In genomic region chr2:207167129-207167923, GRCh38 we compare ENCODE assay signal across 8 cellular contexts. TPM values are rescaled to one million over a fixed set of nuclear protein-coding genes. Genes with fewer than 3 reads are reported as not detected.
DNase-seq lines count a peak whose midpoint lies in the region; ATAC-seq and TF ChIP-seq lines count a peak whose summit lies in the region.

No MANE protein-coding gene starts in this region.

- peak overlapping the region; percentile 84 for H2AFZ ChIP-seq in Loucy (ENCODE audit: low read length)

- no peaks in the 10 kb centered on the region for H3K9me3 ChIP-seq in Loucy (ENCODE audit: insufficient read depth, low read depth, low read length)
- H3K9me3 ChIP-seq in ascending aorta = no peaks in the 10 kb centered on the region
- no peaks in the 10 kb centered on the region for H3K9me3 ChIP-seq in stomach smooth muscle (ENCODE audit: control insufficient read depth in 2 of 2, low read length in 2 of 2)

- ATAC-seq in GM18511 (IDR thresholded peaks at IDR 0.05; ENCODE audit: unreplicated experiment) = no peak
- ATAC-seq in HG03045 (IDR thresholded peaks at IDR 0.05; ENCODE audit: unreplicated experiment) = no peak

- H3K79me2 ChIP-seq in Loucy (ENCODE audit: insufficient read depth, low read length) = peaks cover 8% of the 10 kb centered on the region; the same call in 1 of the 2 replicates

- H3K27ac ChIP-seq in ascending aorta (peak overlapping the region; percentile 100), stomach smooth muscle (ENCODE audit: low read length) (peak overlapping the region; percentile 100)

- H3K27me3 ChIP-seq in Loucy (ENCODE audit: insufficient read depth, low read length, poor library complexity, severe bottlenecking) (no peaks in the 10 kb centered on the region), ascending aorta (no peaks in the 10 kb centered on the region), kidney epithelial cell (ENCODE audit: control insufficient read depth, insufficient read depth, low read length) (no peaks in the 10 kb centered on the region), stomach smooth muscle (ENCODE audit: control insufficient read depth in 1 of 2, insufficient read depth in 2 of 2, low read length in 2 of 2) (no peaks in the 10 kb centered on the region)

- POLR2A ChIA-PET in AG04449 (lab: Yijun Ruan, JAX) = interaction anchor here (0.7 to 8.6 kb wide), 12 partner anchors 14 to 346 kb away, joined by 3 to 207 read pairs (median 4); no protein-coding TSS in a partner anchor

- CTCF ChIA-PET in AG04449 (lab: Yijun Ruan, JAX) = interaction anchor here (0.6 to 7.3 kb wide), 4 partner anchors 24 to 305 kb away, joined by 3 to 56 read pairs (median 4); no protein-coding TSS in a partner anchor

- DNase-seq in AG04449 (ENCODE audit: low read depth, low spot score) (peak; percentile 58), GM13976 (ENCODE audit: low spot score) (peak; percentile 30), ascending aorta (ENCODE audit: low spot score in 2 of 2) (peak; percentile 14 to 73), kidney epithelial cell (ENCODE audit: low read depth) (no peak)

- peak overlapping the region; percentile 97 for H3K9ac ChIP-seq in Loucy (ENCODE audit: low read depth, low read length, poor library complexity, severe bottlenecking)
- peak overlapping the region; percentile 93 to 94 for H3K9ac ChIP-seq in stomach smooth muscle (ENCODE audit: low read length in 2 of 2)

- TF ChIP-seq CTCF in AG04449 (IDR thresholded peaks at IDR 0.05; ENCODE audit: insufficient read depth, low read length, missing control alignments) (no peak), GM13976 (IDR thresholded peaks at IDR 0.05; ENCODE audit: borderline replicate concordance, control extremely low read depth, extremely low read depth, insufficient read depth, missing control alignments) (no peak), Loucy (conservative IDR thresholded peaks at IDR 0.05; ENCODE audit: low read length) (no peak), ascending aorta (IDR thresholded peaks at IDR 0.05) (no peak), kidney epithelial cell (IDR thresholded peaks at IDR 0.05; ENCODE audit: insufficient read depth, low read length, poor library complexity, severe bottlenecking) (no peak)

- intact Hi-C loops in ascending aorta (cut with DNase I) = loop anchor here (2.0 to 5.0 kb wide), 5 partner anchors 71 to 545 kb away; partner anchors contain the start of gene CCNYL1

- peak overlapping the region; percentile 95 for H3K4me2 ChIP-seq in Loucy (ENCODE audit: low read depth, low read length, poor library complexity, severe bottlenecking)

- peak overlapping the region; percentile 68 for H3K4me3 ChIP-seq in AG04449 (ENCODE audit: low read depth, low read length)
- peak overlapping the region; percentile 92 for H3K4me3 ChIP-seq in Loucy (ENCODE audit: low read length, poor library complexity, severe bottlenecking)
- peak overlapping the region; percentile 79 to 95 for H3K4me3 ChIP-seq in ascending aorta
- H3K4me3 ChIP-seq in kidney epithelial cell (ENCODE audit: low read depth, low read length) = peak overlapping the region; percentile 76
- peak overlapping the region; percentile 80 to 89 for H3K4me3 ChIP-seq in stomach smooth muscle (ENCODE audit: low read length in 2 of 2)

- peaks cover 8% of the 10 kb centered on the region for H4K20me1 ChIP-seq in Loucy (ENCODE audit: insufficient read depth, low read length, poor library complexity, severe bottlenecking)

- H3K36me3 ChIP-seq in Loucy (ENCODE audit: insufficient read depth, low read length) = no peaks in the 10 kb centered on the region
- no peaks in the 10 kb centered on the region for H3K36me3 ChIP-seq in ascending aorta
- H3K36me3 ChIP-seq in kidney epithelial cell (ENCODE audit: control insufficient read depth, insufficient read depth, low read length) = no peaks in the 10 kb centered on the region
- no peaks in the 10 kb centered on the region for H3K36me3 ChIP-seq in stomach smooth muscle (ENCODE audit: control insufficient read depth in 2 of 2, insufficient read depth in 2 of 2, low read length in 2 of 2)

- in situ Hi-C loops in GM13976 (cut with MboI; ENCODE audit: low sequenced_read_pairs, unreplicated experiment) = no loop called here

- H3K4me1 ChIP-seq in Loucy (ENCODE audit: insufficient read depth, low read length, poor library complexity, severe bottlenecking) (peaks cover 33% of the 10 kb centered on the region), ascending aorta (peaks cover 0 to 11% of the 10 kb centered on the region in 2 donors), stomach smooth muscle (ENCODE audit: control insufficient read depth, insufficient read depth, low read length) (no peaks in the 10 kb centered on the region)

- H3K9me2 ChIP-seq in Loucy (replicated peaks; ENCODE audit: low read depth, low read length) = no peaks in the 10 kb centered on the region

- H3F3A ChIP-seq in Loucy (ENCODE audit: low read depth) = no peaks in the 10 kb centered on the region

RNA-seq across cellular contexts. Expression of gene KLF7, which starts 1.6 kb away (rescaled TPM):
- total RNA-seq in ascending aorta = 17.0 TPM
- 58.2 and 58.7 TPM in 2 replicates for total RNA-seq in kidney epithelial cell
